8 cellular contexts compared by ENCODE assay signal in genomic region chr4:2934077-2934812, GRCh38. TPM values are rescaled to one million over a fixed set of nuclear protein-coding genes. Genes with fewer than 3 reads are reported as not detected.
DNase-seq lines count a peak whose midpoint lies in the region; ATAC-seq, FAIRE-seq and TF ChIP-seq lines count a peak whose summit lies in the region.
"Had no signal": no experiment of that assay in that cellular context is flagged by ENCODE, and none has a peak within 500 bp of the region (broad histone marks: within the 10 kb centered on the region; RNA-seq: fewer than 3 reads in every experiment).

No MANE protein-coding gene starts in this region.

- RAD21 ChIA-PET in GM12878 (lab: Charles Lee; ENCODE audit: unreplicated experiment), result interaction anchor here (1.1 to 3.7 kb wide), 3 partner anchors 29 to 188 kb away, joined by 3 to 35 read pairs (median 15); partner anchors contain the start of genes GRK4 and NOP14

- FAIRE-seq in GM12878 (lab: Jason Lieb, UNC), result no peak
- FAIRE-seq: colon had no signal

- H3K36me3 Mint-ChIP-seq in GM23338 (ENCODE audit: low read depth), result peaks cover 59% of the 10 kb centered on the region

- H3K79me2 ChIP-seq in GM23338 (replicated peaks; ENCODE audit: insufficient read depth), result peaks cover 19% of the 10 kb centered on the region
- peaks cover 47% of the 10 kb centered on the region for H3K79me2 ChIP-seq in GM12878 (ENCODE audit: control insufficient read depth, insufficient read depth, low read length)

- peaks cover 19% of the 10 kb centered on the region for H4K20me1 ChIP-seq in GM23338 (replicated peaks; ENCODE audit: insufficient read depth)
- H4K20me1 ChIP-seq in GM12878 (ENCODE audit: control insufficient read depth, insufficient read depth), result no peaks in the 10 kb centered on the region

- no peak for TF ChIP-seq POLR2A in GM12878 (IDR thresholded peaks at IDR 0.05; ENCODE audit: low read depth, low read length)

- peaks cover 27% of the 10 kb centered on the region for H3K4me1 Mint-ChIP-seq in GM23338

- no TSS peak for BruUV-seq in GM12878 (replicated peaks; lab: Mats Ljungman, UMichigan)

- TF ChIP-seq EP300 in GM12878 (IDR thresholded peaks at IDR 0.05; ENCODE audit: borderline replicate concordance in 1 of 2, control insufficient read depth in 1 of 2, low read depth in 2 of 2, low read length in 2 of 2), result no peak

- peak overlapping the region; percentile 94 for H3K4me3 ChIP-seq in GM23338
- H3K4me3 ChIP-seq in GM12878, result peak overlapping the region; percentile 75; the same call in 1 of the 2 replicates
- H3K4me3 ChIP-seq in iPS-20b (ENCODE audit: low read length), result peak overlapping the region; percentile 95; the same call in 1 of the 2 replicates

- H3K9me3 Mint-ChIP-seq in GM23338, result no peaks in the 10 kb centered on the region

- H3K27ac ChIP-seq in GM23338 (ENCODE audit: low read depth) (no peak overlapping the region), GM12878 (ENCODE audit: control insufficient read depth, insufficient read depth) (peak overlapping the region; percentile 65), iPS-20b (ENCODE audit: low read length) (no peak overlapping the region)

- ATAC-seq in GM23338 (peak; percentile 6), GM12878 (peak; percentile 2)

- H3K27me3 Mint-ChIP-seq in GM23338 (ENCODE audit: insufficient read depth, low read depth, poor library complexity), result peaks cover 17% of the 10 kb centered on the region

- H3K4me3 Mint-ChIP-seq in GM23338, result peak overlapping the region; percentile 85

- TF ChIP-seq CTCF in GM23338 (conservative IDR thresholded peaks at IDR 0.05; ENCODE audit: low read depth in 2 of 2) (no peak), GM12878 (IDR thresholded peaks at IDR 0.05 in 2 of 3, conservative IDR thresholded peaks at IDR 0.05 in 1 of 3; ENCODE audit: control insufficient read depth in 2 of 3, extremely low read depth in 1 of 3, insufficient read depth in 1 of 3, low read depth in 3 of 3, low read length in 3 of 3) (no peak)

- H3K9ac ChIP-seq in GM12878 (ENCODE audit: control insufficient read depth, insufficient read depth, low read length), result peak overlapping the region; percentile 62
- peak overlapping the region; percentile 61; the same call in 1 of the 2 replicates for H3K9ac ChIP-seq in iPS-20b (ENCODE audit: low read depth, low read length)

- H3K9me2 ChIP-seq in GM23338 (ENCODE audit: insufficient read depth), result no peaks in the 10 kb centered on the region

- no peaks in the 10 kb centered on the region; the same call in 2 of the 3 replicates for H3K9me3 ChIP-seq in GM12878 (replicated peaks; ENCODE audit: control insufficient read depth, insufficient read depth, low read length)
- no peaks in the 10 kb centered on the region for H3K9me3 ChIP-seq in iPS-20b (ENCODE audit: insufficient read depth, low read depth, low read length)

- H3K27me3 ChIP-seq in GM23338 (ENCODE audit: insufficient read depth) (no peaks in the 10 kb centered on the region), GM12878 (replicated peaks in 1 of 2; ENCODE audit: control insufficient read depth in 2 of 2, insufficient read depth in 2 of 2, low read length in 1 of 2) (no peaks in the 10 kb centered on the region), iPS-20b (ENCODE audit: insufficient read depth, low read length) (no peaks in the 10 kb centered on the region)

- POLR2A ChIA-PET in GM12878 (lab: Charles Lee), result interaction anchor here (1.1 to 3.3 kb wide), 4 partner anchors 19 to 134 kb away, joined by 3 to 22 read pairs (median 19); partner anchors contain the start of genes GRK4 and NOP14

- DNase-seq in GM23338 (ENCODE audit: low spot score), result peak; percentile 51
- DNase-seq in SIG-M5 (lab: John Stamatoyannopoulos, UW), result peak; percentile 2
- DNase-seq in GM12878 (ENCODE audit: low read depth, low spot score), result no peak
- peak; percentile 71 for DNase-seq in stimulated activated CD4-positive, alpha-beta T cell treated with anti-CD3 and anti-CD28 coated beads, Interleukin-15, amount 100 ng/mL, for 24 hours
- DNase-seq in NCI-H510A treated with DMSO at 0.1 percent for 48 hours (lab: John Stamatoyannopoulos, UW), result no peak
- DNase-seq in NCI-H774 (lab: John Stamatoyannopoulos, UW), result no peak

- WGBS in GM12878 (ENCODE audit: insufficient coverage, insufficient replicate concordance, low lambda C conversion rate, missing lambda C conversion rate), result 2% methylated on average over 19 of the region's 93 CpGs

- H3K4me1 ChIP-seq in GM23338 (ENCODE audit: insufficient read depth) (peaks cover 4% of the 10 kb centered on the region; the same call in 1 of the 2 replicates), GM12878 (ENCODE audit: control insufficient read depth, insufficient read depth, low read length) (peaks cover 42% of the 10 kb centered on the region), iPS-20b (ENCODE audit: insufficient read depth, low read length) (peaks cover 8% of the 10 kb centered on the region; the same call in 1 of the 2 replicates)

- no peak for TF ChIP-seq RAD21 in GM12878 (IDR thresholded peaks at IDR 0.05; ENCODE audit: insufficient read depth, low read depth, low read length)

- peak overlapping the region; percentile 74 for H3K4me2 ChIP-seq in GM23338
- peak overlapping the region; percentile 66 for H3K4me2 ChIP-seq in GM12878 (ENCODE audit: control insufficient read depth, insufficient read depth)

- CTCF ChIA-PET in GM12878 (lab: Yijun Ruan, JAX), result interaction anchor here (3.0 to 5.2 kb wide), 2 partner anchors 20 to 103 kb away, joined by 9 to 62 read pairs; no protein-coding TSS in a partner anchor

- peaks cover 29% of the 10 kb centered on the region; the same call in 1 of the 2 replicates for H3F3A ChIP-seq in GM23338 (replicated peaks; ENCODE audit: low read depth)

- H3K27ac Mint-ChIP-seq in GM23338, result no peak overlapping the region

- in situ Hi-C loops in GM12878 (cut with MboI), result loop anchor here (25.0 kb wide), 1 partner anchor 172 kb away; the partner anchor contains the start of gene TNIP2

- intact Hi-C loops in GM12878 (cut with micrococcal nuclease; ENCODE audit: unreplicated experiment), result loop anchor here (5.0 kb wide), 2 partner anchors 82 to 172 kb away; no protein-coding TSS in a partner anchor

- SMC1A ChIA-PET in GM12878 (lab: Charles Lee; ENCODE audit: uncharacterized antibody, unreplicated experiment), result interaction anchor here (1.5 to 5.4 kb wide), 2 partner anchors 19 to 72 kb away, joined by 4 to 65 read pairs; no protein-coding TSS in a partner anchor

- H2AFZ ChIP-seq in GM23338 (no peak overlapping the region), GM12878 (ENCODE audit: control insufficient read depth, low read depth, low read length) (no peak overlapping the region)

- H3K36me3 ChIP-seq in GM23338 (ENCODE audit: insufficient read depth), result peaks cover 23% of the 10 kb centered on the region
- peaks cover 15 to 18% of the 10 kb centered on the region in 2 experiments for H3K36me3 ChIP-seq in GM12878 (ENCODE audit: control insufficient read depth in 2 of 2, insufficient read depth in 2 of 2, low read length in 1 of 2)
- H3K36me3 ChIP-seq in iPS-20b (ENCODE audit: insufficient read depth, low read depth, low read length), result peaks cover 59% of the 10 kb centered on the region

TF ChIP-seq in GM23338, 12 proteins besides CTCF, POLR2A, EP300 and RAD21 (continues in another document):
- TF ChIP-seq POLR2AphosphoS5 (IDR thresholded peaks at IDR 0.05; ENCODE audit: low read depth), result no peak
- TF ChIP-seq CREB1 (CRISPR knock-in tag; IDR thresholded peaks at IDR 0.05; ENCODE audit: low read depth), result no peak

TF ChIP-seq in GM12878, 131 proteins besides CTCF, POLR2A, EP300 and RAD21 (continues in another document):
- TF ChIP-seq IKZF1 (conservative IDR thresholded peaks at IDR 0.05) (peak; percentile 57), MEF2B (IDR thresholded peaks at IDR 0.05; ENCODE audit: partially characterized antibody, poor library complexity, severe bottlenecking) (peak; percentile 5)

RNA-seq across cellular contexts. Expression of gene NOP14, which starts 29.0 kb away (rescaled TPM):
- 24.2 and 29.9 TPM in 2 replicates for total RNA-seq in GM23338 (2014; rRNA removed; shearing (Covaris generic))
- polyA plus RNA-seq in GM23338 (2016; fragmentation: Nextera tagmentation; extraction: Ambion mirVana) (38.7 and 38.9 TPM in 2 replicates), GM12878 (2011; rRNA removed) (17.2 and 18.8 TPM in 2 replicates), GM12878 (2014; fragmentation: Illumina TruSeq; extraction: Trizol) (64.9 and 65.2 TPM in 2 replicates), GM12878 (2014; fragmentation: Nextera tagmentation; extraction: Ambion mirVana) (10 to 100 TPM; 13.8 to 24.7 TPM), GM12878 (2014; rRNA removed) (31.6 and 36.4 TPM in 2 replicates), GM12878 (2016; fragmentation: Nextera tagmentation; extraction: Ambion mirVana) (10 to 100 TPM; 74.5 to 76.6 TPM)
- 30.0 and 34.7 TPM in 2 replicates for total RNA-seq in GM12878 (2013; cell fraction: nucleolus; rRNA removed)
- total RNA-seq in GM12878 (2014; rRNA removed) (40.3 and 42.1 TPM in 2 replicates), GM12878 (2014; rRNA removed; fragmentation: Illumina TruSeq; extraction: Trizol) (52.5 and 57.3 TPM in 2 replicates), GM12878 (2021) (74.3 and 80.6 TPM in 2 replicates)
- 26.2 TPM for polyA plus RNA-seq in GM12878 (2011; ENCODE audit: low read depth)
- 13.0 and 14.4 TPM in 2 replicates for polyA plus RNA-seq in GM12878 (2011; cell fraction: cytosol; rRNA removed)
- polyA plus RNA-seq in GM12878 (2011; cell fraction: nucleus; rRNA removed), result 20.7 and 30.4 TPM in 2 replicates
- polyA plus RNA-seq in GM12878 (2012), result 33.0 and 35.7 TPM in 2 replicates
- polyA minus RNA-seq in GM12878 (2011; rRNA and poly(A)+ RNA removed), result 14.1 and 15.1 TPM in 2 replicates
- 15.6 and 17.3 TPM in 2 replicates for polyA minus RNA-seq in GM12878 (2011; cell fraction: cytosol; rRNA and poly(A)+ RNA removed)
- 6.8 and 11.3 TPM in 2 replicates for polyA minus RNA-seq in GM12878 (2011; cell fraction: nucleus; rRNA and poly(A)+ RNA removed)

RNA-seq across cellular contexts. Expression of gene GRK4, which starts 29.1 kb away (rescaled TPM):
- total RNA-seq in GM23338 (2014; rRNA removed; shearing (Covaris generic)), result 0.82 and 1.4 TPM in 2 replicates
- polyA plus RNA-seq in GM23338 (2016; fragmentation: Nextera tagmentation; extraction: Ambion mirVana) (1.3 and 2.4 TPM in 2 replicates), GM12878 (2011; rRNA removed) (1.3 and 1.5 TPM in 2 replicates), GM12878 (2014; fragmentation: Illumina TruSeq; extraction: Trizol) (2.3 TPM in 2 replicates), GM12878 (2014; fragmentation: Nextera tagmentation; extraction: Ambion mirVana) (1 to 10 TPM; 1.1 to 1.6 TPM), GM12878 (2014; rRNA removed) (2.9 and 3.0 TPM in 2 replicates), GM12878 (2016; fragmentation: Nextera tagmentation; extraction: Ambion mirVana) (1 to 10 TPM; 3.4 to 4.0 TPM)
- total RNA-seq in GM12878 (2013; cell fraction: nucleolus; rRNA removed), result 1.9 and 2.9 TPM in 2 replicates
- total RNA-seq in GM12878 (2014; rRNA removed) (2.3 and 2.5 TPM in 2 replicates), GM12878 (2014; rRNA removed; fragmentation: Illumina TruSeq; extraction: Trizol) (2.4 and 2.9 TPM in 2 replicates), GM12878 (2021) (3.0 and 3.6 TPM in 2 replicates)
- polyA plus RNA-seq in GM12878 (2011; ENCODE audit: low read depth), result 0.94 TPM
- 0.70 and 1.1 TPM in 2 replicates for polyA plus RNA-seq in GM12878 (2011; cell fraction: cytosol; rRNA removed)
- polyA plus RNA-seq in GM12878 (2011; cell fraction: nucleus; rRNA removed), result 0.72 and 1.1 TPM in 2 replicates
- polyA plus RNA-seq in GM12878 (2012), result 2.6 and 2.7 TPM in 2 replicates
- 0.72 and 1.2 TPM in 2 replicates for polyA minus RNA-seq in GM12878 (2011; rRNA and poly(A)+ RNA removed)
- polyA minus RNA-seq in GM12878 (2011; cell fraction: cytosol; rRNA and poly(A)+ RNA removed), result 0.83 and 1.1 TPM in 2 replicates
- 0.36 and 1.1 TPM in 2 replicates for polyA minus RNA-seq in GM12878 (2011; cell fraction: nucleus; rRNA and poly(A)+ RNA removed)

Comparison
In these comparisons a context has a peak if more than half of its experiments do, and no peak if none do; other contexts are left out.
1. DNase-seq: peak in GM23338 (single experiment), SIG-M5 (single experiment) and stimulated activated CD4-positive, alpha-beta T cell treated with anti-CD3 and anti-CD28 coated beads, Interleukin-15, amount 100 ng/mL, for 24 hours (single experiment); none in GM12878 (single experiment), NCI-H510A treated with DMSO at 0.1 percent for 48 hours (single experiment) and NCI-H774 (single experiment).
2. Peak in every context shown above with its lines, with median percentiles within 50 percentile points of each other: H3K4me3 ChIP-seq.